Comparison of ENCODE assay signal across 14 cellular contexts in the genomic region with DNA sequence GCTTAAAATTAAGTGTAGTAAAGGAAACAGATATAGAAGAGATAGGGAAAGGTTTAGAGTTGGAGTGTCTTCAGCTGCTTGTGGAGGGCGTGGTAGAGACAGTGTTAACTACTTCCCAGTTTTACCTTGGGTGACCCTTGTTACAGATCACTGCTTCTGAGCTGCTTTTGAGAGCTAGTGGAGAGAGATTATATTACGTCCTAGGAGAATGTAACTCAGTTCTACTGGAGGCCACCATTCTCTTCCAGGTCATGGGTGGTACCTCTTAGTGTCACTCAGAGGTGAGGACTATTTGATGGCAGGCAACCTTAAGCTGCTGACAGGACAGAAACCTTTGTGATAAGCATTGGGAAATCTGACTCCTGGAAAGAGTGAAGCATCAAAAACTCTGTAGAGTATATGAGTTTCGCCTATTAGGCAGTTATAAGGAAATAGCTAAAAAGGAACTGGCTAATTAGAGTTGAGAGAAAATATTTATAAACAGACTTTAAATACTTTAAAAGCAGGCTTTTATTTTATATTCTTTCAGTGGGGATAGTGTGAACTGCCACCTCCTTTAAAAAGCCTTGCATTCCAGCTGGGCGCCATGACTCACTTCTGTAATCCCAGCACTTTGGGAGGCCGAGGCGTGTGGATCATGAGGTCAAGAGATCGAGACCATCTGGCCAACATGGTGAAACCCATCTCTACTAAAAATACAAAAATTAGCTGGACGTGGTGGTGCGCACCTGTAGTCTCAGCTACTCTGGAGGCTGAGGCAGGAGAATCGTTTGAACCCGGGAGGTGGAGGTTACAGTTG.
A peak's percentile ranks its signal among the peaks of the same experiment; 100 is the strongest.
DNase-seq lines count a peak whose midpoint lies in the region; ATAC-seq and TF ChIP-seq lines count a peak whose summit lies in the region.
"Had no signal": no experiment of that assay in that cellular context is flagged by ENCODE, and none has a peak within 500 bp of the region (broad histone marks: within the 10 kb centered on the region; RNA-seq: fewer than 3 reads in every experiment).

No MANE protein-coding gene starts in this region.

- peak overlapping the region in 9 of 10 donors; percentile 1 to 61 (median 41) for H3K27ac Mint-ChIP-seq in naive thymus-derived CD8-positive, alpha-beta T cell
- H3K27ac Mint-ChIP-seq: activated T-helper 1 cell treated with anti-CD3 and anti-CD28 coated beads, Interleukin-12 subunit alpha, Interleukin-12 subunit beta, Interleukin-2, Interleukin-4 antibody, amounts not matched to agents 30 ng/mL and 10 ng/mL and 1 ng/mL, durations not matched to agents 14 hours and 24 hours and 36 hours had no signal

- H3K4me3 ChIP-seq in WERI-Rb-1 (ENCODE audit: low read depth, low read length): no peak overlapping the region
- H3K4me3 ChIP-seq: heart right ventricle had no signal

- H3K27me3 Mint-ChIP-seq in naive thymus-derived CD8-positive, alpha-beta T cell: no peaks in the 10 kb centered on the region
- H3K27me3 Mint-ChIP-seq: T-cell had no signal

- no peaks in the 10 kb centered on the region for H3K9me3 ChIP-seq in WERI-Rb-1 (ENCODE audit: severe bottlenecking)
- H3K9me3 ChIP-seq: heart right ventricle had no signal

- no peak for TF ChIP-seq CTCF in WERI-Rb-1 (IDR thresholded peaks at IDR 0.05; ENCODE audit: low read depth, low read length)

- peaks cover 0 to 43% (median 10%) of the 10 kb centered on the region in 3 donors for H3K36me3 Mint-ChIP-seq in naive thymus-derived CD8-positive, alpha-beta T cell

- no peaks in the 10 kb centered on the region for H3K27me3 ChIP-seq in WERI-Rb-1 (ENCODE audit: insufficient read depth, low read depth, severe bottlenecking)
- H3K27me3 ChIP-seq: heart right ventricle had no signal

- H3K27ac ChIP-seq in WERI-Rb-1: peak overlapping the region; percentile 50
- H3K27ac ChIP-seq: 22Rv1, heart right ventricle had no signal

- H3K4me1 Mint-ChIP-seq in naive thymus-derived CD8-positive, alpha-beta T cell: peaks cover 38 to 72% (median 64%) of the 10 kb centered on the region in 4 donors

- peak; percentile 12 for DNase-seq in DMS 273 (lab: John Stamatoyannopoulos, UW; ENCODE audit: unreplicated experiment)
- no peak for DNase-seq in DMS 273 treated with DMSO at 0.1 percent for 48 hours (lab: John Stamatoyannopoulos, UW)
- DNase-seq in M059J (ENCODE audit: low read depth): peak; percentile 28
- DNase-seq in WERI-Rb-1: peak; percentile 71
- no peak for DNase-seq in naive thymus-derived CD8-positive, alpha-beta T cell
- DNase-seq in GM19238 (ENCODE audit: insufficient read length, low spot score): no peak
- no peak for DNase-seq in stimulated activated naive CD4-positive, alpha-beta T cell (lab: John Stamatoyannopoulos, UW)
- DNase-seq: heart right ventricle; NCI-H1105; stimulated activated CD4-positive, alpha-beta T cell treated with anti-CD3 and anti-CD28 coated beads, Interleukin-4, amount 100 ng/mL, for 1 hour; T-cell had no signal

- no peak for ATAC-seq in naive thymus-derived CD8-positive, alpha-beta T cell
- no peak for ATAC-seq in GM19452 (IDR thresholded peaks at IDR 0.05; ENCODE audit: unreplicated experiment)
- ATAC-seq: T-cell had no signal

- no peaks in the 10 kb centered on the region; the same call in 1 of the 2 replicates for H3K36me3 ChIP-seq in WERI-Rb-1

- no peak overlapping the region for H3K4me3 Mint-ChIP-seq in naive thymus-derived CD8-positive, alpha-beta T cell
- H3K4me3 Mint-ChIP-seq: activated T-helper 1 cell treated with anti-CD3 and anti-CD28 coated beads, Interleukin-12 subunit alpha, Interleukin-12 subunit beta, Interleukin-2, Interleukin-4 antibody, amounts not matched to agents 30 ng/mL and 10 ng/mL and 1 ng/mL, durations not matched to agents 14 hours and 24 hours and 36 hours; T-cell had no signal

- H3K9me3 Mint-ChIP-seq in naive thymus-derived CD8-positive, alpha-beta T cell: peaks cover 0 to 2% (median 0%) of the 10 kb centered on the region in 9 donors
- H3K9me3 Mint-ChIP-seq: activated T-helper 1 cell treated with anti-CD3 and anti-CD28 coated beads, Interleukin-12 subunit alpha, Interleukin-12 subunit beta, Interleukin-2, Interleukin-4 antibody, amounts not matched to agents 30 ng/mL and 10 ng/mL and 1 ng/mL, durations not matched to agents 14 hours and 24 hours and 36 hours; T-cell had no signal

- POLR2A ChIA-PET in naive thymus-derived CD8-positive, alpha-beta T cell (lab: Charles Lee): interaction anchor here (0.6 kb wide), 1 partner anchor 122 kb away, joined by 6 read pairs; no protein-coding TSS in a partner anchor

Comparison
In these comparisons a context has a peak if more than half of its experiments do, and no peak if none do; other contexts are left out.
1. DNase-seq: peak in DMS 273 (single experiment), M059J (single experiment) and WERI-Rb-1 (single experiment); none in DMS 273 treated with DMSO at 0.1 percent for 48 hours (single experiment), naive thymus-derived CD8-positive, alpha-beta T cell (0 of 10), GM19238 (single experiment) and stimulated activated naive CD4-positive, alpha-beta T cell (0 of 6).